ENCODE assay signal across 25 cellular contexts in the genomic region with DNA sequence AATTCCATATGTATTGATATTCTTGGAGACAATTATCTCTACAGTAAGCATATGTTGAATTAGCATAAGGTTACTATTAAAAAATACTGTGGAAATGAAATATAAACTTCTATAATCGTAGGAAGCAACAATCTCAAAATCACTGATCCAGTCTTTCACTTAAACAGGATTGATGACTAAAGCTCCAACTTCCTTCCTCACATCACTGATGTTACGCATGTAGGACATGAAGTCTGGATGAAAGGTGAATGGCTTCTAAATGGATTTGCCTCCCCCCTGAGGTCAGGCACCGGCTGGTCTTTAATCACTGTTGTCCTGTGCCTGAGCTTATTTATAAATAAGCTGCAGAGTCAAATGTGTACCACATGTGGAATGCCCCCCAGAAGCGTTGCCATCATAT.
"Had no signal": no experiment of that assay in that cellular context is flagged by ENCODE, and none has a peak within 500 bp of the region (broad histone marks: within the 10 kb centered on the region; RNA-seq: fewer than 3 reads in every experiment).

No MANE protein-coding gene starts in this region.

- H3K4me2 ChIP-seq: neural progenitor cell had no signal

- H3K79me2 ChIP-seq: parathyroid adenoma had no signal

- H3K36me3 ChIP-seq: neural progenitor cell, ovary, right lobe of liver, sigmoid colon, stomach, thoracic aorta, thyroid gland, tibial nerve, upper lobe of left lung, vagina had no signal

- DNase-seq: occipital lobe; ovary; posterior cingulate gyrus; psoas muscle; right cardiac atrium; right lobe of liver; sigmoid colon; small intestine; stimulated activated CD4-positive, alpha-beta T cell treated with anti-CD3 and anti-CD28 coated beads, Interleukin-15, amount 100 ng/mL, for 24 hours; stimulated activated CD4-positive, alpha-beta T cell treated with anti-CD3 and anti-CD28 coated beads, Interleukin-2, amount 100 ng/mL, for 24 hours; stimulated activated CD4-positive, alpha-beta T cell treated with anti-CD3 and anti-CD28 coated beads, Interleukin-2, amount 100 ng/mL, for 48 hours; stimulated activated CD4-positive, alpha-beta T cell treated with anti-CD3 and anti-CD28 coated beads, Interleukin-4, amount 100 ng/mL, for 24 hours; stimulated activated naive B cell treated with anti-CD40 and anti-IgM and Interleukin-4, amounts not matched to agents 10 μg/mL and 1 μg/mL and 100 μg/mL, for 72 hours; stimulated activated naive CD4-positive, alpha-beta T cell treated with Interleukin-2 at 50 U/mL for 16 hours; stomach; thyroid gland; trophoblast cell; upper lobe of left lung had no signal

- H3K27me3 ChIP-seq: neural progenitor cell, ovary, right lobe of liver, sigmoid colon, stomach, thyroid gland, tibial nerve, upper lobe of left lung, vagina had no signal

- ATAC-seq: psoas muscle; right cardiac atrium; right lobe of liver; stimulated activated effector memory CD8-positive, alpha-beta T cell treated with anti-CD3 and anti-CD28 coated beads, Interleukin-12 subunit alpha, Interleukin-12 subunit beta, amount 100 ng/mL, for 72 hours; stimulated activated naive B cell treated with anti-CD40 and anti-IgM and Interleukin-4, amounts not matched to agents 10 μg/mL and 1 μg/mL and 100 μg/mL, for 72 hours had no signal

- H3K9ac ChIP-seq: neural progenitor cell, parathyroid adenoma had no signal

- H3K4me1 ChIP-seq: parathyroid adenoma, psoas muscle, right lobe of liver, sigmoid colon, stomach, thyroid gland, tibial nerve, upper lobe of left lung, vagina had no signal

- H3K4me3 ChIP-seq: neural progenitor cell, ovary, psoas muscle, right lobe of liver, sigmoid colon, stomach, thoracic aorta, thyroid gland, tibial nerve, upper lobe of left lung, vagina had no signal

- H3K27ac ChIP-seq: neural progenitor cell, ovary, parathyroid adenoma, psoas muscle, right lobe of liver, sigmoid colon, stomach, thoracic aorta, thyroid gland, tibial nerve, upper lobe of left lung, vagina had no signal

- H3K9me3 ChIP-seq: ovary, psoas muscle, right lobe of liver, sigmoid colon, stomach, thoracic aorta, thyroid gland, tibial nerve, upper lobe of left lung, vagina had no signal

- H2AFZ ChIP-seq: neural progenitor cell, parathyroid adenoma had no signal

- FAIRE-seq: small intestine, urothelium cell line had no signal
